7 cellular contexts compared by ENCODE assay signal in genomic region chr1:248923356-248923755, GRCh38. TPM values are rescaled to one million over a fixed set of nuclear protein-coding genes. Genes with fewer than 3 reads are reported as not detected.
A peak's percentile ranks its signal among the peaks of the same experiment; 100 is the strongest.
DNase-seq lines count a peak whose midpoint lies in the region; ATAC-seq and TF ChIP-seq lines count a peak whose summit lies in the region.
"Not testable (repeated sequence)": the region's sequence is repeated elsewhere in the genome, so short reads cannot be mapped to it uniquely, and the experiment has no call there.

No MANE protein-coding gene starts in this region.

- H3K4me3 Mint-ChIP-seq in WTC11; mesothelial cell of epicardium; stimulated activated naive B cell treated with anti-CD40 and anti-IgM and Interleukin-4, amounts not matched to agents 10 μg/mL and 1 μg/mL and 100 μg/mL, for 72 hours: not testable (repeated sequence)

- CTCF ChIA-PET in WTC11 (lab: Charles Lee), result not testable (repeated sequence)

- not testable (repeated sequence) for ATAC-seq in WTC11; stimulated activated naive B cell treated with anti-CD40 and anti-IgM and Interleukin-4, amounts not matched to agents 10 μg/mL and 1 μg/mL and 100 μg/mL, for 72 hours (replicated peaks)

- H3K27ac Mint-ChIP-seq in WTC11, result peak overlapping the region; percentile 29; the same call in 1 of the 2 replicates
- H3K27ac Mint-ChIP-seq in mesothelial cell of epicardium, result peak overlapping the region; percentile 18
- peak overlapping the region; percentile 31 for H3K27ac Mint-ChIP-seq in stimulated activated naive B cell treated with anti-CD40 and anti-IgM and Interleukin-4, amounts not matched to agents 10 μg/mL and 1 μg/mL and 100 μg/mL, for 72 hours

- POLR2A ChIA-PET in WTC11 (lab: Charles Lee), result not testable (repeated sequence)

- H3K4me1 Mint-ChIP-seq in WTC11, result not testable (repeated sequence)
- H3K4me1 Mint-ChIP-seq in mesothelial cell of epicardium, result peaks cover 31% of the 10 kb centered on the region
- H3K4me1 Mint-ChIP-seq in stimulated activated naive B cell treated with anti-CD40 and anti-IgM and Interleukin-4, amounts not matched to agents 10 μg/mL and 1 μg/mL and 100 μg/mL, for 72 hours, result peaks cover 16 to 34% of the 10 kb centered on the region in 2 donors

- H3K4me3 ChIP-seq in LNCaP clone FGC (ENCODE audit: low read depth, low read length); choroid plexus epithelial cell (ENCODE audit: low read depth, low read length): not testable (repeated sequence)

- peak; percentile 15 for DNase-seq in ELR (ENCODE audit: low read depth)
- DNase-seq in LNCaP clone FGC (ENCODE audit: low read depth), result peak; percentile 82
- peak; percentile 28 for DNase-seq in NCI-H774 (lab: John Stamatoyannopoulos, UW)
- DNase-seq in WTC11 (ENCODE audit: low spot score); mesothelial cell of epicardium (ENCODE audit: low spot score in 2 of 2, unreplicated experiment in 2 of 2); stimulated activated naive B cell treated with anti-CD40 and anti-IgM and Interleukin-4, amounts not matched to agents 10 μg/mL and 1 μg/mL and 100 μg/mL, for 72 hours: not testable (repeated sequence)
- DNase-seq in choroid plexus epithelial cell (ENCODE audit: low read depth), result peak; percentile 11

- H3K36me3 Mint-ChIP-seq in WTC11, result not testable (repeated sequence)
- peaks cover 24% of the 10 kb centered on the region for H3K36me3 Mint-ChIP-seq in mesothelial cell of epicardium
- H3K36me3 Mint-ChIP-seq in stimulated activated naive B cell treated with anti-CD40 and anti-IgM and Interleukin-4, amounts not matched to agents 10 μg/mL and 1 μg/mL and 100 μg/mL, for 72 hours, result peaks cover 28 to 41% of the 10 kb centered on the region in 2 donors

- not testable (repeated sequence) for H3K27me3 Mint-ChIP-seq in WTC11 (ENCODE audit: low read depth); mesothelial cell of epicardium (ENCODE audit: low read depth); stimulated activated naive B cell treated with anti-CD40 and anti-IgM and Interleukin-4, amounts not matched to agents 10 μg/mL and 1 μg/mL and 100 μg/mL, for 72 hours

- not testable (repeated sequence) for H3K9me3 Mint-ChIP-seq in WTC11; mesothelial cell of epicardium; stimulated activated naive B cell treated with anti-CD40 and anti-IgM and Interleukin-4, amounts not matched to agents 10 μg/mL and 1 μg/mL and 100 μg/mL, for 72 hours

- TF ChIP-seq CTCF in LNCaP clone FGC (IDR thresholded peaks at IDR 0.05; ENCODE audit: control insufficient read depth, extremely low read depth, insufficient read depth); WTC11 (IDR thresholded peaks at IDR 0.05); choroid plexus epithelial cell (conservative IDR thresholded peaks at IDR 0.05; ENCODE audit: low read depth, low read length); mesothelial cell of epicardium (IDR thresholded peaks at IDR 0.05; ENCODE audit: unreplicated experiment): not testable (repeated sequence)

RNA-seq across cellular contexts. Expression of gene PGBD2, which starts 17.3 kb away (rescaled TPM):
- total RNA-seq in WTC11 (2021) (6.5 to 6.9 TPM (median 6.6 TPM) in 3 replicates), mesothelial cell of epicardium (8.5 to 9.7 TPM (median 8.6 TPM) in 3 replicates)
